ENCODE assay signal across 8 cellular contexts in genomic region chr1:43366179-43366578, GRCh38. TPM values are rescaled to one million over a fixed set of nuclear protein-coding genes. Genes with fewer than 3 reads are reported as not detected.
DNase-seq lines count a peak whose midpoint lies in the region; ATAC-seq and TF ChIP-seq lines count a peak whose summit lies in the region.

No MANE protein-coding gene starts in this region.

- H3K4me2 ChIP-seq in mesenchymal stem cell (ENCODE audit: low read length, poor library complexity, severe bottlenecking): peak overlapping the region; percentile 64

- no peaks in the 10 kb centered on the region for H3K9me3 Mint-ChIP-seq in MCF 10A (ENCODE audit: unreplicated experiment)

- peak overlapping the region; percentile 84 for H3K27ac Mint-ChIP-seq in MCF 10A (ENCODE audit: low read depth, unreplicated experiment)

- no peak for TF ChIP-seq CTCF in AG04449 (IDR thresholded peaks at IDR 0.05; ENCODE audit: insufficient read depth, low read length, missing control alignments)
- TF ChIP-seq CTCF in MCF 10A (IDR thresholded peaks at IDR 0.05; ENCODE audit: unreplicated experiment): no peak

- CTCF ChIA-PET in AG04449 (lab: Yijun Ruan, JAX): interaction anchor here (1.0 to 1.4 kb wide), 2 partner anchors 13 to 139 kb away, joined by 3 to 5 read pairs; no protein-coding TSS in a partner anchor
- CTCF ChIA-PET in MCF 10A (lab: Yijun Ruan, JAX): interaction anchor here (0.6 to 1.2 kb wide), 2 partner anchors 8 to 134 kb away, joined by 3 read pairs; partner anchors contain the start of gene CDC20

- H3K36me3 Mint-ChIP-seq in MCF 10A (ENCODE audit: insufficient read depth, unreplicated experiment): peaks cover 35% of the 10 kb centered on the region

- H2AK5ac ChIP-seq in mesenchymal stem cell (ENCODE audit: low read length, severe bottlenecking): no peak overlapping the region

- no peak overlapping the region for H2BK12ac ChIP-seq in mesenchymal stem cell (ENCODE audit: low read length in 2 of 2)

- peaks cover 15% of the 10 kb centered on the region for H3K4me1 ChIP-seq in HUES64 (ENCODE audit: insufficient read depth, low read length)
- H3K4me1 ChIP-seq in mesenchymal stem cell (ENCODE audit: control insufficient read depth, insufficient read depth, low read depth, low read length): peaks cover 24% of the 10 kb centered on the region

- no peak overlapping the region for H3K14ac ChIP-seq in mesenchymal stem cell (ENCODE audit: low read length in 2 of 2)

- H3K9ac ChIP-seq in HUES64 (ENCODE audit: low read depth, low read length): no peak overlapping the region
- peak overlapping the region; percentile 95 for H3K9ac ChIP-seq in mesenchymal stem cell (ENCODE audit: low read length)

- no peak for ATAC-seq in GM21390 (IDR thresholded peaks at IDR 0.05; ENCODE audit: unreplicated experiment)
- no peak for ATAC-seq in GM18858 (IDR thresholded peaks at IDR 0.05; ENCODE audit: unreplicated experiment)

- peak overlapping the region; percentile 7 to 23 for H3K23ac ChIP-seq in mesenchymal stem cell (ENCODE audit: low read length in 2 of 2)

- H3K36me3 ChIP-seq in HUES64 (ENCODE audit: insufficient read depth, low read length) (peaks cover 41% of the 10 kb centered on the region), mesenchymal stem cell (ENCODE audit: control insufficient read depth in 1 of 2, insufficient read depth in 2 of 2, low read depth in 1 of 2, low read length in 2 of 2) (peaks cover 39 to 46% of the 10 kb centered on the region in 2 experiments)

- intact Hi-C loops in MCF 10A (cut with micrococcal nuclease): no loop called here

- no TSS peak for BruUV-seq in MCF 10A (replicated peaks; lab: Mats Ljungman, UMichigan)

- H3K4me3 Mint-ChIP-seq in MCF 10A (ENCODE audit: unreplicated experiment): peak overlapping the region; percentile 87

- no peaks in the 10 kb centered on the region for H3K9me3 ChIP-seq in HUES64 (ENCODE audit: insufficient read depth, low read depth, low read length)
- H3K9me3 ChIP-seq in mesenchymal stem cell (ENCODE audit: control insufficient read depth, low read length): no peaks in the 10 kb centered on the region

- no peak overlapping the region for H2AFZ ChIP-seq in mesenchymal stem cell (ENCODE audit: low read depth, low read length)

- no peaks in the 10 kb centered on the region for H3K27me3 ChIP-seq in HUES64 (ENCODE audit: insufficient read depth, low read length)
- H3K27me3 ChIP-seq in mesenchymal stem cell (ENCODE audit: control insufficient read depth in 1 of 2, insufficient read depth in 1 of 2, low read length in 2 of 2): no peaks in the 10 kb centered on the region

- H4K91ac ChIP-seq in mesenchymal stem cell (ENCODE audit: low read length): peak overlapping the region; percentile 52

- no peak overlapping the region for H2BK5ac ChIP-seq in mesenchymal stem cell (ENCODE audit: low read depth, low read length, poor library complexity, severe bottlenecking)

- POLR2A ChIA-PET in AG04449 (lab: Yijun Ruan, JAX): no interaction called here
- POLR2A ChIA-PET in MCF 10A (lab: Yijun Ruan, JAX): interaction anchor here (0.9 to 4.9 kb wide), 3 partner anchors 8 to 347 kb away, joined by 3 to 69 read pairs (median 41); partner anchors contain the start of genes CDC20, MED8 and SZT2

- peaks cover 44% of the 10 kb centered on the region for H3K4me1 Mint-ChIP-seq in MCF 10A (ENCODE audit: insufficient read depth, unreplicated experiment)

- DNase-seq in AG04449 (ENCODE audit: low read depth, low spot score): no peak
- peak; percentile 49 for DNase-seq in MCF 10A (ENCODE audit: unreplicated experiment)
- DNase-seq in mesenchymal stem cell: no peak
- no peak for DNase-seq in NCI-H1092 treated with DMSO at 0.1 percent for 48 hours (lab: John Stamatoyannopoulos, UW)
- DNase-seq in epidermal melanocyte (ENCODE audit: insufficient read length, low spot score): no peak

- H3K79me1 ChIP-seq in mesenchymal stem cell (replicated peaks; ENCODE audit: low read length, poor library complexity, severe bottlenecking): peaks cover 19% of the 10 kb centered on the region

- H3K27ac ChIP-seq in HUES64 (ENCODE audit: low read depth, low read length) (no peak overlapping the region), mesenchymal stem cell (ENCODE audit: low read length, poor library complexity, severe bottlenecking) (no peak overlapping the region)

- peak overlapping the region; percentile 60 to 76 for H3K4ac ChIP-seq in mesenchymal stem cell (ENCODE audit: low read depth in 1 of 2, low read length in 2 of 2)

- H4K8ac ChIP-seq in mesenchymal stem cell (ENCODE audit: low read length): peak overlapping the region; percentile 4

- H3K4me3 ChIP-seq in AG04449 (ENCODE audit: low read depth, low read length) (peak overlapping the region; percentile 74), HUES64 (ENCODE audit: low read length) (peak overlapping the region; percentile 92), mesenchymal stem cell (ENCODE audit: insufficient read depth in 1 of 2, low read depth in 1 of 2, low read length in 2 of 2) (peak overlapping the region; percentile 81 to 97)

- H3K27me3 Mint-ChIP-seq in MCF 10A (ENCODE audit: insufficient read depth, unreplicated experiment): no peaks in the 10 kb centered on the region

- H2BK15ac ChIP-seq in mesenchymal stem cell (ENCODE audit: low read depth, poor library complexity, severe bottlenecking): no peak overlapping the region

- peak overlapping the region in 1 of 2 experiments; percentile 67 for H3K18ac ChIP-seq in mesenchymal stem cell (ENCODE audit: low read depth in 1 of 2, low read length in 2 of 2)

- peak overlapping the region; percentile 55 for H2BK120ac ChIP-seq in mesenchymal stem cell (ENCODE audit: low read depth, low read length)

- 35% methylated on average over 11 of the region's 11 CpGs for WGBS in HUES64
- WGBS in mesenchymal stem cell: 69% methylated on average over 8 of the region's 11 CpGs

RNA-seq across cellular contexts. Expression of gene ELOVL1, which starts 1.6 kb away (rescaled TPM):
- 22.0 TPM for polyA plus RNA-seq in HUES64 (2013, experiment 1 of 2)
- 22.7 TPM for polyA plus RNA-seq in HUES64 (2013, experiment 2 of 2)
- total RNA-seq in MCF 10A (2022): 86.0 and 99.9 TPM in 2 replicates
- 132 TPM for polyA plus RNA-seq in mesenchymal stem cell (2013, experiment 1 of 2)
- polyA plus RNA-seq in mesenchymal stem cell (2013, experiment 2 of 2): 131 TPM

RNA-seq across cellular contexts. Expression of gene CDC20, which starts 7.4 kb away (rescaled TPM):
- 143 TPM for polyA plus RNA-seq in HUES64 (2013, experiment 1 of 2)
- 153 TPM for polyA plus RNA-seq in HUES64 (2013, experiment 2 of 2)
- total RNA-seq in MCF 10A (2022): 123 and 204 TPM in 2 replicates
- 10.3 TPM for polyA plus RNA-seq in mesenchymal stem cell (2013, experiment 1 of 2)
- polyA plus RNA-seq in mesenchymal stem cell (2013, experiment 2 of 2): 9.8 TPM

RNA-seq across cellular contexts. Expression of gene MED8, which starts 23.4 kb away (rescaled TPM):
- 15.9 TPM for polyA plus RNA-seq in HUES64 (2013, experiment 1 of 2)
- 14.8 TPM for polyA plus RNA-seq in HUES64 (2013, experiment 2 of 2)
- total RNA-seq in MCF 10A (2022): 52.0 and 61.6 TPM in 2 replicates
- polyA plus RNA-seq in mesenchymal stem cell (2013, experiment 1 of 2): 57.8 TPM
- polyA plus RNA-seq in mesenchymal stem cell (2013, experiment 2 of 2): 59.6 TPM

RNA-seq across cellular contexts. Expression of gene SZT2, which starts 23.5 kb away (rescaled TPM):
- polyA plus RNA-seq in HUES64 (2013, experiment 1 of 2): 5.8 TPM
- polyA plus RNA-seq in HUES64 (2013, experiment 2 of 2): 5.8 TPM
- total RNA-seq in MCF 10A (2022): 65.3 and 67.4 TPM in 2 replicates
- polyA plus RNA-seq in mesenchymal stem cell (2013, experiment 1 of 2): 7.6 TPM
- polyA plus RNA-seq in mesenchymal stem cell (2013, experiment 2 of 2): 6.2 TPM

RNA-seq across cellular contexts. Expression of gene MPL, which starts 28.6 kb away (rescaled TPM):
- polyA plus RNA-seq in HUES64 (2013, experiment 1 of 2): not detected
- not detected for polyA plus RNA-seq in HUES64 (2013, experiment 2 of 2)
- not detected in 2 replicates for total RNA-seq in MCF 10A (2022)
- 0.07 TPM for polyA plus RNA-seq in mesenchymal stem cell (2013, experiment 1 of 2)
- not detected for polyA plus RNA-seq in mesenchymal stem cell (2013, experiment 2 of 2)
